21 cellular contexts compared by ENCODE assay signal in the genomic region with DNA sequence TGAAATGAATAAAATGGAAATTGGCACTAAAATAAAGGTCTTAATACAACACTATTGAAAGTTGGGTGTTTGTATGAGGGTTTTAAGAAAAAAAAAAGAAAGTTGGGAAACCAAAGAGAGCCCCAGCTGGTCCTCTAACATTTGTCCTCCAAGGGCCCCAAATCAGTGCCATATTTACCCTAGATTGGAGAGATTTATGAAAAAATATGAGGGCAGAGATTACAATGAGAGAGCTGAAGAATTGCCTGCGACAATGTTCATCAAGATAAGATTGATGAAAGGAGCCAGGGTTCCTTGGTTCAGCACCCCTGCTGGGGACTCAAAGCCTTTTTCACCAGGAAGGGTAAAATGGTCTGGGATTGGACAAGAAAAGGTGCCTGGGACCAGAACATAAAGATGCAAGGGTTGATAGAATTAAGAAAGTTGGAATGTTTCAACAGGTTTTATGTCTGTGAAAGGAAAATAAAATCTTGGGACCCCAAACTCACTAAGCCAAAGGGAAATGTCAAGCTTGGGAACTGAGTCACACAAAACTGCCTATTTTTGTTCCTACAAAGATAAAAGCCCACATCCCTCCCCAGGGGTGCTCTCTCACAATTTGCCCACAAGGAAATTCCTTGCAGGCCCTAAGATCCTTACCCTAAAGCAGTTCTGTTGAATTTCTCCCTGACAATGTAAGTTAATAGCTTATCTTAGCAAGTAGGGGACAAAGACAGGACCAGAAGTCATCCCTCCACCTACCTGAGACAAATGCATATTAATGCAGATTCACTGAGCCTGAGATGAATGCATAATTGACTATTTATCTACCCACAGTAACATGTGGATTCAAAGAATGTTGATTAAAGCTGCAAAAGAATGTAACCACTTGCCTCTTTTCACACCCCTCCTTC.
"Had no signal": no experiment of that assay in that cellular context is flagged by ENCODE, and none has a peak within 500 bp of the region (broad histone marks: within the 10 kb centered on the region; RNA-seq: fewer than 3 reads in every experiment).

No MANE protein-coding gene starts in this region.

- H3K9me3 ChIP-seq: ovary, psoas muscle, thoracic aorta, upper lobe of right lung had no signal

- H3K79me2 ChIP-seq: hepatocyte had no signal

- DNase-seq: activated CD4-positive, alpha-beta T cell treated with anti-CD3 and anti-CD28 coated beads for 1 hour; activated gamma-delta T cell treated with Interleukin-2 at 50 U/mL for 16 hours; activated T-cell treated with anti-CD3 and anti-CD28 coated beads for 4 hours; dermis blood vessel endothelial cell; effector memory CD4-positive, alpha-beta T cell; foreskin keratinocyte; immature natural killer cell; left ventricle myocardium superior; naive thymus-derived CD4-positive, alpha-beta T cell; ovary; psoas muscle; right cardiac atrium; stimulated activated CD4-positive, alpha-beta T cell treated with anti-CD3 and anti-CD28 coated beads, Interleukin-15, amount 100 ng/mL, for 24 hours; stimulated activated CD4-positive, alpha-beta T cell treated with anti-CD3 and anti-CD28 coated beads, Interleukin-2, amount 100 ng/mL, for 48 hours; stomach; upper lobe of right lung had no signal

- H3K4me1 ChIP-seq: psoas muscle, stomach, upper lobe of right lung had no signal

- H3K4me2 ChIP-seq: hepatocyte had no signal

- H3K4me3 ChIP-seq: hepatocyte, ovary, psoas muscle, skin epidermis, stomach, thoracic aorta, upper lobe of right lung had no signal

- H2AFZ ChIP-seq: hepatocyte had no signal

- H3K27ac ChIP-seq: foreskin keratinocyte, hepatocyte, ovary, psoas muscle, stomach, thoracic aorta, upper lobe of right lung, VCaP had no signal

- H3K36me3 ChIP-seq: ovary, stomach, thoracic aorta, upper lobe of right lung had no signal

- H3K27me3 ChIP-seq: foreskin keratinocyte, ovary, stomach, upper lobe of right lung had no signal

- ATAC-seq: activated naive CD4-positive, alpha-beta T cell treated with anti-CD3 and anti-CD28 coated beads, Interleukin-2, amount 50 U/mL, for 72 hours; foreskin keratinocyte; left ventricle myocardium superior; naive thymus-derived CD4-positive, alpha-beta T cell; right cardiac atrium; upper lobe of right lung had no signal
